Comparison of ENCODE assay signal across 8 cellular contexts in the genomic region with DNA sequence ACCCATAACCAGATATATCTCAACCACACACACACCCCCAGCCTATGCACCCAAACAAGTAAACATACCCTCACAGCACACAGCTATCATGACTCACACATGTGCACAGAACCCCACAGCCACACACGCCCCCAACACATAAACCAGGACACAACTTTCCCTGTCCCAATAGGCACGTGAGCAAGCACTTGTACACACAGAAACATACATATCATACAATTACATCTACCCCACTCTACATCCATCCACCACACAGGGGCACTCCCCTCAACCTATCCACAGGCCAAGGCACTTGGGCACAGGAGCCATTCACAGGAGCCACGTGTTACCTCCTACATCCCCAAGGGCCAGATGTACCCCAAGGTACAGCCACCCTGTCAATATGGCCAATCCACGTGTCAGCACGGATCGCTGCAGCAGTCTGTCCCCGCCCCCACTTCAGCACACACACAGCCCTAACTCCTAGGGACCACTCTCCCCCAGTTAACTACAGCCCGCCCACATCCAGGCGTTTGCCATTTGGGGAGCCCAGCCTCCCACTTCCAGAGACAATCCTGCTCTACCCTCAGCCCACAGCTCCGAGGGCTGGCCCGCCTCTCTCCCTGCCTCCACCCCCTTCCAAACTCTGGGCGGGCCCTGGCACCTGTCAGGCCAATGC.
A peak's percentile ranks its signal among the peaks of the same experiment; 100 is the strongest.
DNase-seq lines count a peak whose midpoint lies in the region; ATAC-seq, FAIRE-seq and TF ChIP-seq lines count a peak whose summit lies in the region.

No MANE protein-coding gene starts in this region.

- H2AFZ ChIP-seq in HepG2 (ENCODE audit: low read length) = no peak overlapping the region

- no peak overlapping the region for H3K27ac ChIP-seq in HepG2 (ENCODE audit: extremely low read length, insufficient read depth, low read length)
- no peak overlapping the region for H3K27ac ChIP-seq in right lobe of liver

- H3K4me3 ChIP-seq in HepG2 (replicated peaks in 1 of 3; ENCODE audit: insufficient read depth in 1 of 3, low read depth in 2 of 3, low read length in 3 of 3) (no peak overlapping the region), right lobe of liver (no peak overlapping the region)

- no peak overlapping the region for H3K4me2 ChIP-seq in HepG2 (ENCODE audit: low read depth, low read length)

- no peak overlapping the region for H3K9ac ChIP-seq in HepG2 (ENCODE audit: insufficient read depth, low read depth, low read length)

- no peaks in the 10 kb centered on the region for H3K9me3 Mint-ChIP-seq in stimulated activated naive B cell treated with anti-CD40 and anti-IgM and Interleukin-4, amounts not matched to agents 10 μg/mL and 1 μg/mL and 100 μg/mL, for 72 hours

- peaks cover 12% of the 10 kb centered on the region; the same call in 1 of the 2 replicates for H4K20me1 ChIP-seq in HepG2 (ENCODE audit: insufficient read depth, low read length)

- H3K36me3 Mint-ChIP-seq in stimulated activated naive B cell treated with anti-CD40 and anti-IgM and Interleukin-4, amounts not matched to agents 10 μg/mL and 1 μg/mL and 100 μg/mL, for 72 hours = no peaks in the 10 kb centered on the region

- no peak for TF ChIP-seq POLR2A in HepG2 (IDR thresholded peaks at IDR 0.05; ENCODE audit: insufficient read depth in 1 of 2, low read depth in 2 of 2, low read length in 2 of 2)
- TF ChIP-seq POLR2A in right lobe of liver (IDR thresholded peaks at IDR 0.05) = no peak

- H3K4me1 Mint-ChIP-seq in stimulated activated naive B cell treated with anti-CD40 and anti-IgM and Interleukin-4, amounts not matched to agents 10 μg/mL and 1 μg/mL and 100 μg/mL, for 72 hours = peaks cover 44 to 68% of the 10 kb centered on the region in 2 donors

- ATAC-seq in HepG2 (no peak), right lobe of liver (no peak), HG03066 (IDR thresholded peaks at IDR 0.05; ENCODE audit: low read depth, unreplicated experiment) (peak; percentile 24)
- ATAC-seq in stimulated activated naive B cell treated with anti-CD40 and anti-IgM and Interleukin-4, amounts not matched to agents 10 μg/mL and 1 μg/mL and 100 μg/mL, for 72 hours (replicated peaks) = peak; percentile 50 to 57

- intact Hi-C loops in HepG2 (cut with micrococcal nuclease; ENCODE audit: unreplicated experiment) = no loop called here
- intact Hi-C loops in right lobe of liver (cut with DNase I) = loop anchor here in 1 of 2 donors (5.0 kb wide), 1 partner anchor 90 kb away; no protein-coding TSS in a partner anchor

- DNase-seq in HepG2 (ENCODE audit: low spot score) (no peak), right lobe of liver (no peak), amniotic epithelial cell (ENCODE audit: low read depth) (peak; percentile 15), AML-193 (lab: John Stamatoyannopoulos, UW) (no peak), Ammon's horn (ENCODE audit: low spot score) (no peak), MV-4-11 (lab: John Stamatoyannopoulos, UW) (no peak)
- DNase-seq in stimulated activated naive B cell treated with anti-CD40 and anti-IgM and Interleukin-4, amounts not matched to agents 10 μg/mL and 1 μg/mL and 100 μg/mL, for 72 hours = peak; percentile 36

- CTCF ChIA-PET in HepG2 (lab: Yijun Ruan, JAX; ENCODE audit: low intra/inter-chr PET ratio, low total read pairs) = no interaction called here

- no peaks in the 10 kb centered on the region for H3K27me3 ChIP-seq in HepG2 (ENCODE audit: control insufficient read depth in 1 of 2, insufficient read depth in 2 of 2, low read length in 2 of 2)
- H3K27me3 ChIP-seq in right lobe of liver = no peaks in the 10 kb centered on the region

- WGBS in HepG2 (ENCODE audit: low lambda C conversion rate) = 97% methylated on average over 10 of the region's 12 CpGs
- 66% methylated on average over 9 of the region's 12 CpGs for WGBS in right lobe of liver (ENCODE audit: insufficient coverage, low coverage, low lambda C conversion rate, missing lambda C conversion rate)

- no peak for TF ChIP-seq RAD21 in HepG2 (CRISPR knock-in tag; IDR thresholded peaks at IDR 0.05)

- TF ChIP-seq EP300 in HepG2 (IDR thresholded peaks at IDR 0.05; ENCODE audit: low read depth in 2 of 2, low read length in 2 of 2) = no peak
- no peak for TF ChIP-seq EP300 in HepG2 (CRISPR knock-in tag; IDR thresholded peaks at IDR 0.05; ENCODE audit: borderline replicate concordance)

- TF ChIP-seq CTCF in HepG2 (CRISPR knock-in tag; IDR thresholded peaks at IDR 0.05) = no peak
- no peak for TF ChIP-seq CTCF in right lobe of liver (IDR thresholded peaks at IDR 0.05)

- H3K4me3 Mint-ChIP-seq in stimulated activated naive B cell treated with anti-CD40 and anti-IgM and Interleukin-4, amounts not matched to agents 10 μg/mL and 1 μg/mL and 100 μg/mL, for 72 hours = peak overlapping the region; percentile 78 to 88

- H3K4me1 ChIP-seq in HepG2 (ENCODE audit: insufficient read depth, low read length) = peaks cover 14% of the 10 kb centered on the region
- H3K4me1 ChIP-seq in right lobe of liver = no peaks in the 10 kb centered on the region

- POLR2A ChIA-PET in HepG2 (lab: Yijun Ruan, JAX) = no interaction called here

- no peaks in the 10 kb centered on the region for H3K9me3 ChIP-seq in HepG2 (ENCODE audit: low read length)
- no peaks in the 10 kb centered on the region for H3K9me3 ChIP-seq in right lobe of liver

- H3K79me2 ChIP-seq in HepG2 (ENCODE audit: insufficient read depth, low read length) = no peaks in the 10 kb centered on the region

- FAIRE-seq in HepG2 (lab: Jason Lieb, UNC) = no peak

- peaks cover 0 to 4% of the 10 kb centered on the region in 2 donors for H3K27me3 Mint-ChIP-seq in stimulated activated naive B cell treated with anti-CD40 and anti-IgM and Interleukin-4, amounts not matched to agents 10 μg/mL and 1 μg/mL and 100 μg/mL, for 72 hours

- in situ Hi-C loops in HepG2 (cut with HindIII; ENCODE audit: extremely low pct_ligation_motif_present, low pct_unique_long_range_greater_than_20kb) = no loop called here

- no TSS peak for BruUV-seq in HepG2 (replicated peaks; lab: Mats Ljungman, UMichigan)

- H3K36me3 ChIP-seq in HepG2 (replicated peaks in 1 of 2; ENCODE audit: control insufficient read depth in 1 of 2, insufficient read depth in 2 of 2, low read length in 2 of 2) (peaks cover 8 to 15% of the 10 kb centered on the region in 2 experiments; a peak in 4 of 5 replicates), right lobe of liver (no peaks in the 10 kb centered on the region)

- H3K27ac Mint-ChIP-seq in stimulated activated naive B cell treated with anti-CD40 and anti-IgM and Interleukin-4, amounts not matched to agents 10 μg/mL and 1 μg/mL and 100 μg/mL, for 72 hours = peak overlapping the region; percentile 56

TF ChIP-seq in HepG2, 621 proteins besides CTCF, POLR2A, EP300 and RAD21:
- TF ChIP-seq ZNF207 (IDR thresholded peaks at IDR 0.05; ENCODE audit: borderline replicate concordance) (no peak), IKZF1 (IDR thresholded peaks at IDR 0.05) (0 out of 2 replicates have a peak, but pooled peaks have one; percentile 27)

Comparison
In these comparisons a context has a peak if more than half of its experiments do, and no peak if none do; other contexts are left out.
1. ATAC-seq: peak in HG03066 (single experiment) and stimulated activated naive B cell treated with anti-CD40 and anti-IgM and Interleukin-4, amounts not matched to agents 10 μg/mL and 1 μg/mL and 100 μg/mL, for 72 hours (2 of 2); none in HepG2 (single experiment) and right lobe of liver (0 of 4).
2. DNase-seq: peak in amniotic epithelial cell (single experiment) and stimulated activated naive B cell treated with anti-CD40 and anti-IgM and Interleukin-4, amounts not matched to agents 10 μg/mL and 1 μg/mL and 100 μg/mL, for 72 hours (single experiment); none in HepG2 (single experiment), right lobe of liver (0 of 3), AML-193 (0 of 2), Ammon's horn (single experiment) and MV-4-11 (single experiment).